Comparison of ENCODE assay signal across 22 cellular contexts in genomic region chr2:111042261-111042660, GRCh38.
"Had no signal": no experiment of that assay in that cellular context is flagged by ENCODE, and none has a peak within 500 bp of the region (broad histone marks: within the 10 kb centered on the region; RNA-seq: fewer than 3 reads in every experiment).

No MANE protein-coding gene starts in this region.

- H3K36me3 ChIP-seq: heart right ventricle, neutrophil, suprapubic skin had no signal

- H3K9me3 Mint-ChIP-seq: type B pancreatic cell had no signal

- H3K4me3 ChIP-seq: coronary artery, heart right ventricle, lung, suprapubic skin had no signal

- H3K4me1 ChIP-seq: heart right ventricle, suprapubic skin had no signal

- H3K4me1 Mint-ChIP-seq: activated CD4-positive, alpha-beta memory T cell treated with anti-CD3 and anti-CD28 coated beads, Interleukin-2, amount 10 ng/mL, durations not matched to agents 7 days and 5 days had no signal

- H3K9me3 ChIP-seq: heart right ventricle, neutrophil, suprapubic skin had no signal

- H3K27ac ChIP-seq: coronary artery, heart right ventricle, suprapubic skin had no signal

- H3K4me3 Mint-ChIP-seq: activated CD4-positive, alpha-beta memory T cell treated with anti-CD3 and anti-CD28 coated beads, Interleukin-2, amount 10 ng/mL, durations not matched to agents 7 days and 5 days; brain; type B pancreatic cell had no signal

- DNase-seq: activated CD4-positive, alpha-beta memory T cell treated with anti-CD3 and anti-CD28 coated beads, Interleukin-2, amount 10 ng/mL, durations not matched to agents 7 days and 5 days; activated CD8-positive, alpha-beta memory T cell treated with anti-CD3 and anti-CD28 coated beads, Interleukin-2, amount 50 U/mL, for 48 hours; activated effector memory CD4-positive, alpha-beta T cell treated with Interleukin-2 at 50 U/mL for 16 hours; central memory CD4-positive, alpha-beta T cell; effector CD4-positive, alpha-beta T cell; foreskin melanocyte; heart right ventricle; left colon; midbrain; SHP77 treated with DMSO at 0.1 percent for 48 hours; stimulated activated CD4-positive, alpha-beta T cell treated with anti-CD3 and anti-CD28 coated beads, Interleukin-12 subunit alpha, Interleukin-12 subunit beta, amount 100 ng/mL, for 4 hours; stimulated activated naive CD4-positive, alpha-beta T cell; T-helper 1 cell; T1000 had no signal

- ATAC-seq: heart right ventricle, left colon, SK-N-SH treated with all-trans-retinoic acid at 6 μM for 48 hours had no signal

- H3K27me3 ChIP-seq: neutrophil had no signal

- H3K36me3 Mint-ChIP-seq: brain had no signal

- H3K27ac Mint-ChIP-seq: activated CD4-positive, alpha-beta memory T cell treated with anti-CD3 and anti-CD28 coated beads, Interleukin-2, amount 10 ng/mL, durations not matched to agents 7 days and 5 days; activated naive CD4-positive, alpha-beta T cell treated with anti-CD3 and anti-CD28 coated beads, Interleukin-2, amount 50 U/mL, for 72 hours; type B pancreatic cell had no signal
